ENCODE assay signal across 15 cellular contexts in the genomic region with DNA sequence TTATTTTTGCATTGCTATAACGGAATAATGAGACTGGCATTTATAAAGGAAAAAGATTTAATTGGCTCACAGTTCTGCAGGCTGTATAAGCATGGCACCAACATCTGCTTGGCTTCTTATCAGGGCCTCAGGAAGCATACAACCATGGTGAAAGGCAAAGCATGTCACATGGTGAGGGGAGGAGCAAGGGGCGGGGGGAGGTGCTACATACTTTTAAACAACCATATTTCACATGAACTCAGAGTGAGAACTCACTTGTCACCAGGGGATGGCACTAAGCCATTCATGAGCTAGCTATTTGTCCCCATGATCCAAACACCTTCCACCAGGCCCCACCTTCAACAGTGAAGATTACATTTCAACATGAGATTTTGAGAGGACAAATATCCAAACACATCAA.
A peak's percentile ranks its signal among the peaks of the same experiment; 100 is the strongest.
DNase-seq lines count a peak whose midpoint lies in the region; ATAC-seq and TF ChIP-seq lines count a peak whose summit lies in the region.
"Had no signal": no experiment of that assay in that cellular context is flagged by ENCODE, and none has a peak within 500 bp of the region (broad histone marks: within the 10 kb centered on the region; RNA-seq: fewer than 3 reads in every experiment).

No MANE protein-coding gene starts in this region.

- no peaks in the 10 kb centered on the region for H3K9me3 Mint-ChIP-seq in T-helper 2 cell treated with Interferon-gamma antibody and Interleukin-4, amounts not matched to agents 5 μg/mL and 100 μg/mL, for 36 hours
- no peaks in the 10 kb centered on the region for H3K9me3 Mint-ChIP-seq in osteocyte (ENCODE audit: unreplicated experiment)
- H3K9me3 Mint-ChIP-seq: brain; CD8-positive, alpha-beta memory T cell; IgD-negative memory B cell had no signal

- DNase-seq in A172 (ENCODE audit: low spot score), result peak; percentile 24
- DNase-seq in COLO668 (lab: John Stamatoyannopoulos, UW; ENCODE audit: unreplicated experiment), result peak; percentile 3
- DNase-seq in M059J (ENCODE audit: low read depth), result peak; percentile 4
- peak; percentile 2 for DNase-seq in cardiac fibroblast (ENCODE audit: low read depth in 2 of 2)
- no peak for DNase-seq in T-helper 2 cell treated with Interferon-gamma antibody and Interleukin-4, amounts not matched to agents 5 μg/mL and 100 μg/mL, for 36 hours (ENCODE audit: low spot score)
- no peak for DNase-seq in osteocyte (ENCODE audit: extremely low spot score, unreplicated experiment)
- DNase-seq in NCI-H2171 treated with DMSO at 0.1 percent for 48 hours (lab: John Stamatoyannopoulos, UW), result no peak
- DNase-seq: CD8-positive, alpha-beta memory T cell; H7; NCI-H2171; stimulated activated CD4-positive, alpha-beta T cell treated with anti-CD3 and anti-CD28 coated beads, Interleukin-4, amount 100 ng/mL, for 4 hours had no signal

- no peak overlapping the region for H3K27ac Mint-ChIP-seq in T-helper 2 cell treated with Interferon-gamma antibody and Interleukin-4, amounts not matched to agents 5 μg/mL and 100 μg/mL, for 36 hours
- H3K27ac Mint-ChIP-seq in osteocyte (ENCODE audit: unreplicated experiment), result no peak overlapping the region
- H3K27ac Mint-ChIP-seq: brain; CD8-positive, alpha-beta memory T cell; IgD-negative memory B cell had no signal

- H3K4me3 ChIP-seq in cardiac fibroblast (replicated peaks in 1 of 2; ENCODE audit: low read depth in 2 of 2, low read length in 2 of 2), result no peak overlapping the region

- H3K27me3 Mint-ChIP-seq in T-helper 2 cell treated with Interferon-gamma antibody and Interleukin-4, amounts not matched to agents 5 μg/mL and 100 μg/mL, for 36 hours (ENCODE audit: low read depth), result no peaks in the 10 kb centered on the region
- H3K27me3 Mint-ChIP-seq in osteocyte (ENCODE audit: unreplicated experiment), result no peaks in the 10 kb centered on the region
- H3K27me3 Mint-ChIP-seq: brain; CD8-positive, alpha-beta memory T cell; IgD-negative memory B cell had no signal

- H3K4me3 Mint-ChIP-seq in T-helper 2 cell treated with Interferon-gamma antibody and Interleukin-4, amounts not matched to agents 5 μg/mL and 100 μg/mL, for 36 hours, result no peak overlapping the region
- no peak overlapping the region for H3K4me3 Mint-ChIP-seq in osteocyte (ENCODE audit: unreplicated experiment)
- H3K4me3 Mint-ChIP-seq: brain; CD8-positive, alpha-beta memory T cell; IgD-negative memory B cell had no signal

- ATAC-seq in GM21528 (IDR thresholded peaks at IDR 0.05; ENCODE audit: low FRiP score, unreplicated experiment), result no peak
- ATAC-seq: Right ventricle myocardium inferior had no signal

- no peak for TF ChIP-seq CTCF in cardiac fibroblast (IDR thresholded peaks at IDR 0.05; ENCODE audit: low read depth, low read length)
- no peak for TF ChIP-seq CTCF in osteocyte (IDR thresholded peaks at IDR 0.05)

- H3K36me3 Mint-ChIP-seq in T-helper 2 cell treated with Interferon-gamma antibody and Interleukin-4, amounts not matched to agents 5 μg/mL and 100 μg/mL, for 36 hours (ENCODE audit: low read depth), result no peaks in the 10 kb centered on the region
- H3K36me3 Mint-ChIP-seq in osteocyte (ENCODE audit: unreplicated experiment), result no peaks in the 10 kb centered on the region

- peaks cover 2% of the 10 kb centered on the region for H3K4me1 Mint-ChIP-seq in T-helper 2 cell treated with Interferon-gamma antibody and Interleukin-4, amounts not matched to agents 5 μg/mL and 100 μg/mL, for 36 hours (ENCODE audit: low read depth)
- no peaks in the 10 kb centered on the region for H3K4me1 Mint-ChIP-seq in osteocyte (ENCODE audit: unreplicated experiment)
- H3K4me1 Mint-ChIP-seq: brain had no signal

Comparison
In these comparisons a context has a peak if more than half of its experiments do, and no peak if none do; other contexts are left out.
1. DNase-seq: peak in A172 (single experiment), COLO668 (single experiment), M059J (single experiment) and cardiac fibroblast (2 of 2); none in T-helper 2 cell treated with Interferon-gamma antibody and Interleukin-4, amounts not matched to agents 5 μg/mL and 100 μg/mL, for 36 hours (single experiment), osteocyte (single experiment) and NCI-H2171 treated with DMSO at 0.1 percent for 48 hours (single experiment).